Comparison of ENCODE assay signal across 9 cellular contexts in genomic region chr1:245169391-245169790, GRCh38.
"Had no signal": no experiment of that assay in that cellular context is flagged by ENCODE, and none has a peak within 500 bp of the region (broad histone marks: within the 10 kb centered on the region; RNA-seq: fewer than 3 reads in every experiment).

No MANE protein-coding gene starts in this region.

- H2AFZ ChIP-seq: parathyroid adenoma had no signal

- H3K9me3 ChIP-seq: testis had no signal

- H3K27me3 ChIP-seq: testis had no signal

- DNase-seq: activated CD4-positive, alpha-beta T cell treated with anti-CD3 and anti-CD28 coated beads for 48 hours; activated naive CD4-positive, alpha-beta T cell treated with Interleukin-2 at 50 U/mL for 16 hours; activated naive CD8-positive, alpha-beta T cell treated with anti-CD3 and anti-CD28 coated beads, Interleukin-2, amount 50 U/mL, for 24 hours; left ventricle myocardium inferior; stimulated activated CD4-positive, alpha-beta T cell treated with anti-CD3 and anti-CD28 coated beads, Interleukin-4, amount 100 ng/mL, for 4 hours; stimulated activated naive CD8-positive, alpha-beta T cell treated with anti-CD3 and anti-CD28 coated beads, Interleukin-15, amount 100 ng/mL, for 72 hours had no signal

- H3K27ac ChIP-seq: left ventricle myocardium inferior, parathyroid adenoma, testis had no signal

- H3K79me2 ChIP-seq: parathyroid adenoma had no signal

- H3K4me3 ChIP-seq: heart left ventricle, left ventricle myocardium inferior, testis had no signal

- H3K36me3 ChIP-seq: heart left ventricle, left ventricle myocardium inferior had no signal

- H3K4me1 ChIP-seq: parathyroid adenoma, testis had no signal
